ENCODE assay signal across 9 cellular contexts in genomic region chr4:120056249-120056648, GRCh38. TPM values are rescaled to one million over a fixed set of nuclear protein-coding genes. Genes with fewer than 3 reads are reported as not detected.
DNase-seq lines count a peak whose midpoint lies in the region; ATAC-seq and TF ChIP-seq lines count a peak whose summit lies in the region.
"Had no signal": no experiment of that assay in that cellular context is flagged by ENCODE, and none has a peak within 500 bp of the region (broad histone marks: within the 10 kb centered on the region; RNA-seq: fewer than 3 reads in every experiment).

No MANE protein-coding gene starts in this region.

- H3K27ac ChIP-seq in left ventricle myocardium inferior (replicated peaks) (no peak overlapping the region), right atrium auricular region (no peak overlapping the region), OCI-LY7 (ENCODE audit: low read depth, low read length, poor library complexity, severe bottlenecking) (no peak overlapping the region), esophagus squamous epithelium (peak overlapping the region in 3 of 4 donors; percentile 6 to 23 (median 23)), upper lobe of right lung (no peak overlapping the region)

- no peaks in the 10 kb centered on the region for H3K9me2 ChIP-seq in OCI-LY7 (ENCODE audit: insufficient read depth, low read length)

- TF ChIP-seq POLR2A in esophagus squamous epithelium (IDR thresholded peaks at IDR 0.05), result no peak

- H3K4me3 ChIP-seq in left ventricle myocardium inferior (no peak overlapping the region), right atrium auricular region (no peak overlapping the region), OCI-LY7 (ENCODE audit: low read depth, low read length, poor library complexity, severe bottlenecking) (no peak overlapping the region), esophagus squamous epithelium (no peak overlapping the region), upper lobe of right lung (no peak overlapping the region)

- peaks cover 5% of the 10 kb centered on the region for H3K4me1 ChIP-seq in left ventricle myocardium inferior
- no peaks in the 10 kb centered on the region for H3K4me1 ChIP-seq in right atrium auricular region
- H3K4me1 ChIP-seq in OCI-LY7 (ENCODE audit: insufficient read depth, low read length, poor library complexity, severe bottlenecking), result peaks cover 31% of the 10 kb centered on the region
- H3K4me1 ChIP-seq in esophagus squamous epithelium, result peaks cover 0 to 15% (median 0%) of the 10 kb centered on the region in 3 donors
- no peaks in the 10 kb centered on the region for H3K4me1 ChIP-seq in upper lobe of right lung

- BruUV-seq in OCI-LY7 (replicated peaks; lab: Mats Ljungman, UMichigan), result no TSS peak

- POLR2A ChIA-PET in OCI-LY7 (lab: Charles Lee), result interaction anchor here (1.0 to 1.8 kb wide), 4 partner anchors 9 to 75 kb away, joined by 4 to 12 read pairs (median 6); no protein-coding TSS in a partner anchor

- H3K79me2 ChIP-seq in OCI-LY7 (ENCODE audit: insufficient read depth, low read depth, low read length), result peaks cover 52% of the 10 kb centered on the region

- H3K27me3 ChIP-seq in left ventricle myocardium inferior (ENCODE audit: low read depth) (no peaks in the 10 kb centered on the region), right atrium auricular region (no peaks in the 10 kb centered on the region), esophagus squamous epithelium (no peaks in the 10 kb centered on the region), upper lobe of right lung (no peaks in the 10 kb centered on the region)

- intact Hi-C loops in left ventricle myocardium inferior (cut with micrococcal nuclease), result loop anchor here (10.0 kb wide), 2 partner anchors 491 to 741 kb away; no protein-coding TSS in a partner anchor
- intact Hi-C loops in OCI-LY7 (cut with micrococcal nuclease; ENCODE audit: unreplicated experiment), result no loop called here
- intact Hi-C loops in esophagus squamous epithelium (cut with DNase I), result loop anchor here (10.0 kb wide), 1 partner anchor 741 kb away; no protein-coding TSS in a partner anchor
- intact Hi-C loops in upper lobe of right lung (cut with DNase I), result no loop called here

- H4K20me1 ChIP-seq in OCI-LY7 (ENCODE audit: insufficient read depth, low read length), result no peaks in the 10 kb centered on the region; the same call in 1 of the 2 replicates

- H3K36me3 ChIP-seq in left ventricle myocardium inferior, result no peaks in the 10 kb centered on the region
- H3K36me3 ChIP-seq in right atrium auricular region, result no peaks in the 10 kb centered on the region
- H3K36me3 ChIP-seq in OCI-LY7 (ENCODE audit: insufficient read depth, low read length), result peaks cover 80% of the 10 kb centered on the region
- H3K36me3 ChIP-seq in esophagus squamous epithelium, result peaks cover 0 to 8% (median 0%) of the 10 kb centered on the region in 3 donors
- no peaks in the 10 kb centered on the region for H3K36me3 ChIP-seq in upper lobe of right lung

- no peak overlapping the region for H2AFZ ChIP-seq in OCI-LY7 (ENCODE audit: low read length)

- CTCF ChIA-PET in OCI-LY7 (lab: Charles Lee; ENCODE audit: unreplicated experiment), result interaction anchor here (1.4 kb wide), 1 partner anchor 9 kb away, joined by 3 read pairs; no protein-coding TSS in a partner anchor

- no peak for ATAC-seq in upper lobe of right lung

- no peak overlapping the region for H3K4me2 ChIP-seq in OCI-LY7 (ENCODE audit: low read length)

- DNase-seq in left ventricle myocardium inferior, result no peak
- no peak for DNase-seq in right atrium auricular region (ENCODE audit: low spot score)
- no peak for DNase-seq in OCI-LY7 (ENCODE audit: low spot score)
- DNase-seq in esophagus squamous epithelium (lab: John Stamatoyannopoulos, UW), result no peak
- no peak for DNase-seq in upper lobe of right lung
- no peak for DNase-seq in activated CD4-positive, alpha-beta T cell treated with anti-CD3 and anti-CD28 coated beads for 1 hour
- DNase-seq in NCI-H446 (lab: John Stamatoyannopoulos, UW), result no peak
- no peak for DNase-seq in NCI-H2029 treated with DMSO at 0.1 percent for 48 hours (lab: John Stamatoyannopoulos, UW)
- DNase-seq: GOT3 had no signal

- H3K9me3 ChIP-seq in left ventricle myocardium inferior (replicated peaks) (no peaks in the 10 kb centered on the region), right atrium auricular region (no peaks in the 10 kb centered on the region), OCI-LY7 (ENCODE audit: low read length) (no peaks in the 10 kb centered on the region), esophagus squamous epithelium (no peaks in the 10 kb centered on the region), upper lobe of right lung (no peaks in the 10 kb centered on the region)

- peak; percentile 44 for TF ChIP-seq CTCF in left ventricle myocardium inferior (IDR thresholded peaks at IDR 0.05; ENCODE audit: borderline replicate concordance)
- peak in 1 of 2 donors; percentile 35 for TF ChIP-seq CTCF in right atrium auricular region (IDR thresholded peaks at IDR 0.05)
- peak; percentile 53 for TF ChIP-seq CTCF in OCI-LY7 (conservative IDR thresholded peaks at IDR 0.05; ENCODE audit: low read length)
- peak in 3 of 6 experiments; percentile 14 to 19 (median 17) for TF ChIP-seq CTCF in esophagus squamous epithelium (IDR thresholded peaks at IDR 0.05)
- TF ChIP-seq CTCF in upper lobe of right lung (IDR thresholded peaks at IDR 0.05), result peak; percentile 39

RNA-seq across cellular contexts. Expression of gene MAD2L1, which starts 10.4 kb away (rescaled TPM):
- 1.8 TPM for total RNA-seq in left ventricle myocardium inferior
- under 1 TPM; 0.24 to 0.78 TPM for total RNA-seq in right atrium auricular region
- 69.3 and 109 TPM in 2 replicates for total RNA-seq in OCI-LY7 (2014; rRNA removed; shearing (Covaris generic))
- 112 TPM in 2 replicates for total RNA-seq in OCI-LY7 (2022)
- total RNA-seq in esophagus squamous epithelium, result 10 to 100 TPM in 3 of 4 donors, 1 to 10 TPM in 1; 1.8 to 20.3 (median 13.1) TPM
- total RNA-seq in upper lobe of right lung, result 0.90 TPM

Comparison
In these comparisons a context has a peak if more than half of its experiments do, and no peak if none do; other contexts are left out.
1. H3K27ac ChIP-seq: peak in esophagus squamous epithelium (3 of 4); none in left ventricle myocardium inferior (single experiment), right atrium auricular region (0 of 2), OCI-LY7 (single experiment) and upper lobe of right lung (single experiment).
2. intact Hi-C loops: an anchor here in left ventricle myocardium inferior (10.0 kb wide) and esophagus squamous epithelium (10.0 kb wide); none called in OCI-LY7 and upper lobe of right lung.